ENCODE assay signal across 10 cellular contexts in the genomic region with DNA sequence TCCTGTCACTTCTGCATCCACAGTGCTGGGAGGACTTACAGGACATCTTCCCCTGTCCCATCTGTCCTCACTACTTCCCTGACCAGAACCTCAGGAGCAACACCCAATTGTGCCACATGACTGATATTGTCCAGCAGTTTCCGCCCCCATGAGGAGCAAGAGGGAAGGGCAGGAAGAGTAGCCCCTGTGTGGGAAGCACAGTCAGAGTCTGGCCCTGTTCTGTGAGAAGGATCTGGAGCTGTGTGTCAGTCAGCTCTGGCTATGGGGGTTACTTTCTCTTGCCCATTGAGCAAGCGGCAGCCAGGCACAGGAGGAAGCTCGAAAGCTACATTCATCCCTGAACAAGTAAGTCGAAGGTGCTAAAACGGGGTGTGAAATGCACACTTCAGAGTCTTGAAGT. TPM values are rescaled to one million over a fixed set of nuclear protein-coding genes. Genes with fewer than 3 reads are reported as not detected.
DNase-seq lines count a peak whose midpoint lies in the region; ATAC-seq and TF ChIP-seq lines count a peak whose summit lies in the region.
"Had no signal": no experiment of that assay in that cellular context is flagged by ENCODE, and none has a peak within 500 bp of the region (broad histone marks: within the 10 kb centered on the region; RNA-seq: fewer than 3 reads in every experiment).

No MANE protein-coding gene starts in this region.

- no peak overlapping the region for H3K27ac ChIP-seq in CD8-positive, alpha-beta memory T cell (ENCODE audit: low read depth, low read length)
- H3K27ac ChIP-seq: psoas muscle had no signal

- H3K36me3 Mint-ChIP-seq in activated naive CD8-positive, alpha-beta T cell treated with anti-CD3 and anti-CD28 coated beads, Interleukin-2, amount 50 U/mL, for 24 hours (ENCODE audit: low read depth), result no peaks in the 10 kb centered on the region
- no peaks in the 10 kb centered on the region for H3K36me3 Mint-ChIP-seq in activated naive CD8-positive, alpha-beta T cell treated with anti-CD3 and anti-CD28 coated beads for 36 hours
- no peaks in the 10 kb centered on the region for H3K36me3 Mint-ChIP-seq in chondrocyte (ENCODE audit: low read depth)
- no peaks in the 10 kb centered on the region for H3K36me3 Mint-ChIP-seq in stimulated activated effector memory CD8-positive, alpha-beta T cell treated with anti-CD3 and anti-CD28 coated beads, Interleukin-12 subunit alpha, Interleukin-12 subunit beta, amount 100 ng/mL, for 72 hours
- no peaks in the 10 kb centered on the region for H3K36me3 Mint-ChIP-seq in CD8-positive, alpha-beta memory T cell

- H3K4me3 ChIP-seq in CD8-positive, alpha-beta memory T cell (ENCODE audit: low read length), result no peak overlapping the region
- H3K4me3 ChIP-seq: psoas muscle had no signal

- CTCF ChIA-PET in CD8-positive, alpha-beta memory T cell (lab: Charles Lee), result interaction anchor here (1.5 kb wide), 1 partner anchor 10 kb away, joined by 4 read pairs; no protein-coding TSS in a partner anchor

- no peaks in the 10 kb centered on the region for H3K36me3 ChIP-seq in CD8-positive, alpha-beta memory T cell (ENCODE audit: insufficient read depth, low read length)

- DNase-seq in activated naive CD8-positive, alpha-beta T cell treated with anti-CD3 and anti-CD28 coated beads, Interleukin-2, amount 50 U/mL, for 24 hours, result no peak
- DNase-seq in activated naive CD8-positive, alpha-beta T cell treated with anti-CD3 and anti-CD28 coated beads for 36 hours, result no peak
- no peak for DNase-seq in chondrocyte (ENCODE audit: low spot score)
- no peak for DNase-seq in stimulated activated effector memory CD8-positive, alpha-beta T cell treated with anti-CD3 and anti-CD28 coated beads, Interleukin-12 subunit alpha, Interleukin-12 subunit beta, amount 100 ng/mL, for 72 hours (ENCODE audit: low spot score in 2 of 2)
- DNase-seq in CD8-positive, alpha-beta memory T cell, result no peak
- no peak for DNase-seq in AML-193 (lab: John Stamatoyannopoulos, UW)
- DNase-seq in activated CD8-positive, alpha-beta memory T cell treated with anti-CD3 and anti-CD28 coated beads, Interleukin-2, amount 50 U/mL, for 48 hours, result no peak
- DNase-seq: activated CD4-positive, alpha-beta memory T cell treated with anti-CD3 and anti-CD28 coated beads, Interleukin-2, amount 10 ng/mL, durations not matched to agents 7 days and 5 days; psoas muscle had no signal

- H3K27me3 Mint-ChIP-seq in activated naive CD8-positive, alpha-beta T cell treated with anti-CD3 and anti-CD28 coated beads, Interleukin-2, amount 50 U/mL, for 24 hours, result no peaks in the 10 kb centered on the region
- H3K27me3 Mint-ChIP-seq in activated naive CD8-positive, alpha-beta T cell treated with anti-CD3 and anti-CD28 coated beads for 36 hours, result peaks cover 10% of the 10 kb centered on the region
- H3K27me3 Mint-ChIP-seq in chondrocyte (ENCODE audit: low read depth), result peaks cover 8% of the 10 kb centered on the region
- peaks cover 7 to 8% of the 10 kb centered on the region in 2 donors for H3K27me3 Mint-ChIP-seq in CD8-positive, alpha-beta memory T cell

- H3K27me3 ChIP-seq in CD8-positive, alpha-beta memory T cell (ENCODE audit: insufficient read depth, low read length, poor library complexity, severe bottlenecking), result no peaks in the 10 kb centered on the region

- H3K4me3 Mint-ChIP-seq in activated naive CD8-positive, alpha-beta T cell treated with anti-CD3 and anti-CD28 coated beads, Interleukin-2, amount 50 U/mL, for 24 hours, result no peak overlapping the region
- H3K4me3 Mint-ChIP-seq in activated naive CD8-positive, alpha-beta T cell treated with anti-CD3 and anti-CD28 coated beads for 36 hours, result no peak overlapping the region
- H3K4me3 Mint-ChIP-seq in chondrocyte (ENCODE audit: unreplicated experiment), result no peak overlapping the region
- no peak overlapping the region for H3K4me3 Mint-ChIP-seq in stimulated activated effector memory CD8-positive, alpha-beta T cell treated with anti-CD3 and anti-CD28 coated beads, Interleukin-12 subunit alpha, Interleukin-12 subunit beta, amount 100 ng/mL, for 72 hours
- peak overlapping the region in 1 of 7 donors; percentile 7 for H3K4me3 Mint-ChIP-seq in CD8-positive, alpha-beta memory T cell
- H3K4me3 Mint-ChIP-seq: activated CD4-positive, alpha-beta memory T cell treated with anti-CD3 and anti-CD28 coated beads, Interleukin-2, amount 10 ng/mL, durations not matched to agents 7 days and 5 days had no signal

- H3K9me3 Mint-ChIP-seq in activated naive CD8-positive, alpha-beta T cell treated with anti-CD3 and anti-CD28 coated beads, Interleukin-2, amount 50 U/mL, for 24 hours, result no peaks in the 10 kb centered on the region
- H3K9me3 Mint-ChIP-seq in activated naive CD8-positive, alpha-beta T cell treated with anti-CD3 and anti-CD28 coated beads for 36 hours, result no peaks in the 10 kb centered on the region
- no peaks in the 10 kb centered on the region for H3K9me3 Mint-ChIP-seq in chondrocyte (ENCODE audit: low read depth)
- H3K9me3 Mint-ChIP-seq in stimulated activated effector memory CD8-positive, alpha-beta T cell treated with anti-CD3 and anti-CD28 coated beads, Interleukin-12 subunit alpha, Interleukin-12 subunit beta, amount 100 ng/mL, for 72 hours, result no peaks in the 10 kb centered on the region
- H3K9me3 Mint-ChIP-seq in CD8-positive, alpha-beta memory T cell, result no peaks in the 10 kb centered on the region
- H3K9me3 Mint-ChIP-seq: activated CD4-positive, alpha-beta memory T cell treated with anti-CD3 and anti-CD28 coated beads, Interleukin-2, amount 10 ng/mL, durations not matched to agents 7 days and 5 days had no signal

- no peak overlapping the region for H3K27ac Mint-ChIP-seq in activated naive CD8-positive, alpha-beta T cell treated with anti-CD3 and anti-CD28 coated beads, Interleukin-2, amount 50 U/mL, for 24 hours
- H3K27ac Mint-ChIP-seq in activated naive CD8-positive, alpha-beta T cell treated with anti-CD3 and anti-CD28 coated beads for 36 hours, result no peak overlapping the region
- no peak overlapping the region for H3K27ac Mint-ChIP-seq in chondrocyte (ENCODE audit: unreplicated experiment)
- no peak overlapping the region for H3K27ac Mint-ChIP-seq in stimulated activated effector memory CD8-positive, alpha-beta T cell treated with anti-CD3 and anti-CD28 coated beads, Interleukin-12 subunit alpha, Interleukin-12 subunit beta, amount 100 ng/mL, for 72 hours
- peak overlapping the region in 1 of 8 donors; percentile 64 for H3K27ac Mint-ChIP-seq in CD8-positive, alpha-beta memory T cell
- H3K27ac Mint-ChIP-seq: activated CD4-positive, alpha-beta memory T cell treated with anti-CD3 and anti-CD28 coated beads, Interleukin-2, amount 10 ng/mL, durations not matched to agents 7 days and 5 days had no signal

- TF ChIP-seq CTCF in chondrocyte (IDR thresholded peaks at IDR 0.05), result peak; percentile 38

- no peaks in the 10 kb centered on the region for H3K9me3 ChIP-seq in CD8-positive, alpha-beta memory T cell (ENCODE audit: low read length)
- H3K9me3 ChIP-seq: psoas muscle had no signal

- no peaks in the 10 kb centered on the region for H3K4me1 ChIP-seq in CD8-positive, alpha-beta memory T cell (ENCODE audit: insufficient read depth, low read length)
- H3K4me1 ChIP-seq: psoas muscle had no signal

- POLR2A ChIA-PET in CD8-positive, alpha-beta memory T cell (lab: Charles Lee), result no interaction called here

- peak; percentile 36 for ATAC-seq in activated naive CD8-positive, alpha-beta T cell treated with anti-CD3 and anti-CD28 coated beads, Interleukin-2, amount 50 U/mL, for 24 hours
- peak; percentile 48 for ATAC-seq in HG03354 (IDR thresholded peaks at IDR 0.05; ENCODE audit: poor library complexity, severe bottlenecking, unreplicated experiment)
- peak; percentile 78 for ATAC-seq in stimulated activated effector memory CD8-positive, alpha-beta T cell treated with anti-CD3 and anti-CD28 coated beads, Interleukin-12 subunit alpha, Interleukin-12 subunit beta, amount 100 ng/mL, for 72 hours
- ATAC-seq: psoas muscle had no signal

- H3K4me1 Mint-ChIP-seq in activated naive CD8-positive, alpha-beta T cell treated with anti-CD3 and anti-CD28 coated beads, Interleukin-2, amount 50 U/mL, for 24 hours, result no peaks in the 10 kb centered on the region
- H3K4me1 Mint-ChIP-seq in activated naive CD8-positive, alpha-beta T cell treated with anti-CD3 and anti-CD28 coated beads for 36 hours, result no peaks in the 10 kb centered on the region
- no peaks in the 10 kb centered on the region for H3K4me1 Mint-ChIP-seq in chondrocyte (ENCODE audit: low read depth)
- no peaks in the 10 kb centered on the region for H3K4me1 Mint-ChIP-seq in stimulated activated effector memory CD8-positive, alpha-beta T cell treated with anti-CD3 and anti-CD28 coated beads, Interleukin-12 subunit alpha, Interleukin-12 subunit beta, amount 100 ng/mL, for 72 hours
- H3K4me1 Mint-ChIP-seq in CD8-positive, alpha-beta memory T cell, result peaks cover 3 to 4% (median 4%) of the 10 kb centered on the region in 3 donors
- H3K4me1 Mint-ChIP-seq: activated CD4-positive, alpha-beta memory T cell treated with anti-CD3 and anti-CD28 coated beads, Interleukin-2, amount 10 ng/mL, durations not matched to agents 7 days and 5 days had no signal

RNA-seq across cellular contexts. Expression of a gene that starts 14.8 kb away (rescaled TPM):
- total RNA-seq in activated naive CD8-positive, alpha-beta T cell treated with anti-CD3 and anti-CD28 coated beads for 36 hours, result not detected
- total RNA-seq in chondrocyte, result not detected in 3 replicates
- not detected for total RNA-seq in CD8-positive, alpha-beta memory T cell
- not detected for polyA plus RNA-seq in CD8-positive, alpha-beta memory T cell
- total RNA-seq: activated CD4-positive, alpha-beta memory T cell treated with anti-CD3 and anti-CD28 coated beads, Interleukin-2, amount 10 ng/mL, durations not matched to agents 7 days and 5 days; psoas muscle had no signal
- polyA plus RNA-seq: psoas muscle had no signal

RNA-seq across cellular contexts. Expression of a gene that starts 36.7 kb away (rescaled TPM):
- not detected for total RNA-seq in activated naive CD8-positive, alpha-beta T cell treated with anti-CD3 and anti-CD28 coated beads for 36 hours
- total RNA-seq in chondrocyte, result not detected in 3 replicates
- total RNA-seq in CD8-positive, alpha-beta memory T cell, result not detected
- not detected for polyA plus RNA-seq in CD8-positive, alpha-beta memory T cell
- total RNA-seq: activated CD4-positive, alpha-beta memory T cell treated with anti-CD3 and anti-CD28 coated beads, Interleukin-2, amount 10 ng/mL, durations not matched to agents 7 days and 5 days; psoas muscle had no signal
- polyA plus RNA-seq: psoas muscle had no signal

RNA-seq across cellular contexts. Expression of a gene that starts 39.5 kb away (rescaled TPM):
- 1 to 10 TPM; 3.4 to 4.1 TPM for total RNA-seq in activated naive CD8-positive, alpha-beta T cell treated with anti-CD3 and anti-CD28 coated beads for 36 hours
- total RNA-seq in chondrocyte, result 0.20 to 0.79 TPM in 2 of 3 replicates, not detected in the other
- 1 to 10 TPM; 2.7 to 3.3 TPM for total RNA-seq in CD8-positive, alpha-beta memory T cell
- 1.3 TPM for polyA plus RNA-seq in CD8-positive, alpha-beta memory T cell
